8 cellular contexts compared by ENCODE assay signal in genomic region chr10:128047337-128047736, GRCh38.
DNase-seq lines count a peak whose midpoint lies in the region; ATAC-seq and TF ChIP-seq lines count a peak whose summit lies in the region.

No MANE protein-coding gene starts in this region.

- H3K4me3 Mint-ChIP-seq in activated CD4-positive, alpha-beta T cell treated with anti-CD3 and anti-CD28 coated beads for 36 hours: peak overlapping the region; percentile 83
- peak overlapping the region; percentile 90 for H3K4me3 Mint-ChIP-seq in dendritic cell treated with granulocyte-macrophage colony-stimulating factor and Interleukin-4, amounts not matched to agents 40 ng/mL and 50 ng/mL, for 4 days
- H3K4me3 Mint-ChIP-seq in stimulated activated effector memory CD8-positive, alpha-beta T cell treated with anti-CD3 and anti-CD28 coated beads, Interleukin-12 subunit alpha, Interleukin-12 subunit beta, amount 100 ng/mL, for 72 hours: peak overlapping the region; percentile 94
- H3K4me3 Mint-ChIP-seq in glutamatergic neuron (ENCODE audit: unreplicated experiment): no peak overlapping the region

- peak; percentile 99 for ATAC-seq in GM19468 (IDR thresholded peaks at IDR 0.05; ENCODE audit: extremely low read depth, unreplicated experiment)
- peak; percentile 96 for ATAC-seq in activated CD4-positive, alpha-beta T cell treated with anti-CD3 and anti-CD28 coated beads for 36 hours
- ATAC-seq in stimulated activated effector memory CD8-positive, alpha-beta T cell treated with anti-CD3 and anti-CD28 coated beads, Interleukin-12 subunit alpha, Interleukin-12 subunit beta, amount 100 ng/mL, for 72 hours: peak; percentile 98

- CTCF ChIA-PET in activated CD4-positive, alpha-beta T cell treated with anti-CD3 and anti-CD28 coated beads for 36 hours (lab: Charles Lee): interaction anchor here (0.6 to 6.0 kb wide), 14 partner anchors 9 to 165 kb away, joined by 3 to 71 read pairs (median 7); partner anchors contain the start of gene PTPRE

- peak overlapping the region; percentile 90 for H3K27ac ChIP-seq in BLaER1

- H3K27ac Mint-ChIP-seq in activated CD4-positive, alpha-beta T cell treated with anti-CD3 and anti-CD28 coated beads for 36 hours: peak overlapping the region; percentile 94
- peak overlapping the region; percentile 86 for H3K27ac Mint-ChIP-seq in dendritic cell treated with granulocyte-macrophage colony-stimulating factor and Interleukin-4, amounts not matched to agents 40 ng/mL and 50 ng/mL, for 4 days
- peak overlapping the region; percentile 95 for H3K27ac Mint-ChIP-seq in stimulated activated effector memory CD8-positive, alpha-beta T cell treated with anti-CD3 and anti-CD28 coated beads, Interleukin-12 subunit alpha, Interleukin-12 subunit beta, amount 100 ng/mL, for 72 hours
- no peak overlapping the region for H3K27ac Mint-ChIP-seq in glutamatergic neuron (ENCODE audit: unreplicated experiment)

- H3K9me3 Mint-ChIP-seq in activated CD4-positive, alpha-beta T cell treated with anti-CD3 and anti-CD28 coated beads for 36 hours (ENCODE audit: low read depth): no peaks in the 10 kb centered on the region
- no peaks in the 10 kb centered on the region for H3K9me3 Mint-ChIP-seq in dendritic cell treated with granulocyte-macrophage colony-stimulating factor and Interleukin-4, amounts not matched to agents 40 ng/mL and 50 ng/mL, for 4 days
- no peaks in the 10 kb centered on the region for H3K9me3 Mint-ChIP-seq in stimulated activated effector memory CD8-positive, alpha-beta T cell treated with anti-CD3 and anti-CD28 coated beads, Interleukin-12 subunit alpha, Interleukin-12 subunit beta, amount 100 ng/mL, for 72 hours
- no peaks in the 10 kb centered on the region for H3K9me3 Mint-ChIP-seq in glutamatergic neuron (ENCODE audit: unreplicated experiment)

- DNase-seq in HT-29 (ENCODE audit: low spot score) (peak; percentile 79), midbrain (lab: John Stamatoyannopoulos, UW) (peak; percentile 4), glutamatergic neuron (no peak)
- peak; percentile 92 for DNase-seq in activated CD4-positive, alpha-beta T cell treated with anti-CD3 and anti-CD28 coated beads for 36 hours
- DNase-seq in stimulated activated effector memory CD8-positive, alpha-beta T cell treated with anti-CD3 and anti-CD28 coated beads, Interleukin-12 subunit alpha, Interleukin-12 subunit beta, amount 100 ng/mL, for 72 hours (ENCODE audit: low spot score in 2 of 2): peak; percentile 65 to 87

- peaks cover 51% of the 10 kb centered on the region for H3K4me1 Mint-ChIP-seq in activated CD4-positive, alpha-beta T cell treated with anti-CD3 and anti-CD28 coated beads for 36 hours
- H3K4me1 Mint-ChIP-seq in dendritic cell treated with granulocyte-macrophage colony-stimulating factor and Interleukin-4, amounts not matched to agents 40 ng/mL and 50 ng/mL, for 4 days (ENCODE audit: low read depth): peaks cover 70% of the 10 kb centered on the region
- H3K4me1 Mint-ChIP-seq in stimulated activated effector memory CD8-positive, alpha-beta T cell treated with anti-CD3 and anti-CD28 coated beads, Interleukin-12 subunit alpha, Interleukin-12 subunit beta, amount 100 ng/mL, for 72 hours: peaks cover 61% of the 10 kb centered on the region
- no peaks in the 10 kb centered on the region for H3K4me1 Mint-ChIP-seq in glutamatergic neuron (ENCODE audit: low read depth, unreplicated experiment)

- H3K9ac ChIP-seq in BLaER1: peak overlapping the region; percentile 92

- H3K27me3 Mint-ChIP-seq in activated CD4-positive, alpha-beta T cell treated with anti-CD3 and anti-CD28 coated beads for 36 hours: no peaks in the 10 kb centered on the region
- no peaks in the 10 kb centered on the region for H3K27me3 Mint-ChIP-seq in dendritic cell treated with granulocyte-macrophage colony-stimulating factor and Interleukin-4, amounts not matched to agents 40 ng/mL and 50 ng/mL, for 4 days
- peaks cover 2% of the 10 kb centered on the region for H3K27me3 Mint-ChIP-seq in glutamatergic neuron (ENCODE audit: unreplicated experiment)

- peaks cover 23% of the 10 kb centered on the region for H4K20me1 ChIP-seq in BLaER1

- H3K4me2 ChIP-seq in BLaER1: peak overlapping the region; percentile 93

- H3K27me3 ChIP-seq in BLaER1: no peaks in the 10 kb centered on the region

- peak overlapping the region; percentile 85 for H3K4me3 ChIP-seq in BLaER1

- no peaks in the 10 kb centered on the region for H3K9me3 ChIP-seq in BLaER1

- peaks cover 40% of the 10 kb centered on the region for H3K36me3 Mint-ChIP-seq in activated CD4-positive, alpha-beta T cell treated with anti-CD3 and anti-CD28 coated beads for 36 hours (ENCODE audit: low read depth)
- H3K36me3 Mint-ChIP-seq in dendritic cell treated with granulocyte-macrophage colony-stimulating factor and Interleukin-4, amounts not matched to agents 40 ng/mL and 50 ng/mL, for 4 days (ENCODE audit: low read depth): peaks cover 54% of the 10 kb centered on the region
- peaks cover 40% of the 10 kb centered on the region for H3K36me3 Mint-ChIP-seq in stimulated activated effector memory CD8-positive, alpha-beta T cell treated with anti-CD3 and anti-CD28 coated beads, Interleukin-12 subunit alpha, Interleukin-12 subunit beta, amount 100 ng/mL, for 72 hours
- H3K36me3 Mint-ChIP-seq in glutamatergic neuron (ENCODE audit: unreplicated experiment): no peaks in the 10 kb centered on the region

- peaks cover 75% of the 10 kb centered on the region for H3K4me1 ChIP-seq in BLaER1

- intact Hi-C loops in activated CD4-positive, alpha-beta T cell treated with anti-CD3 and anti-CD28 coated beads for 36 hours (cut with DNase I, micrococcal nuclease): loop anchor here (1.0 to 2.0 kb wide), 5 partner anchors 17 to 1419 kb away; partner anchors contain the start of genes MGMT (in 1 of the 2) and MKI67 (in 1 of the 2)
- intact Hi-C loops in dendritic cell treated with granulocyte-macrophage colony-stimulating factor and Interleukin-4, amounts not matched to agents 40 ng/mL and 50 ng/mL, for 4 days (cut with micrococcal nuclease): loop anchor here (1.0 kb wide), 1 partner anchor 17 kb away; no protein-coding TSS in a partner anchor

- H3K36me3 ChIP-seq in BLaER1: peaks cover 30% of the 10 kb centered on the region

- no peak for TF ChIP-seq CTCF in glutamatergic neuron (IDR thresholded peaks at IDR 0.05; ENCODE audit: partially characterized antibody, unreplicated experiment)

- POLR2A ChIA-PET in activated CD4-positive, alpha-beta T cell treated with anti-CD3 and anti-CD28 coated beads for 36 hours (lab: Charles Lee): interaction anchor here (0.6 to 3.5 kb wide), 4 partner anchors 16 to 57 kb away, joined by 3 to 60 read pairs (median 6); no protein-coding TSS in a partner anchor
